19 cellular contexts compared by ENCODE assay signal in the genomic region with DNA sequence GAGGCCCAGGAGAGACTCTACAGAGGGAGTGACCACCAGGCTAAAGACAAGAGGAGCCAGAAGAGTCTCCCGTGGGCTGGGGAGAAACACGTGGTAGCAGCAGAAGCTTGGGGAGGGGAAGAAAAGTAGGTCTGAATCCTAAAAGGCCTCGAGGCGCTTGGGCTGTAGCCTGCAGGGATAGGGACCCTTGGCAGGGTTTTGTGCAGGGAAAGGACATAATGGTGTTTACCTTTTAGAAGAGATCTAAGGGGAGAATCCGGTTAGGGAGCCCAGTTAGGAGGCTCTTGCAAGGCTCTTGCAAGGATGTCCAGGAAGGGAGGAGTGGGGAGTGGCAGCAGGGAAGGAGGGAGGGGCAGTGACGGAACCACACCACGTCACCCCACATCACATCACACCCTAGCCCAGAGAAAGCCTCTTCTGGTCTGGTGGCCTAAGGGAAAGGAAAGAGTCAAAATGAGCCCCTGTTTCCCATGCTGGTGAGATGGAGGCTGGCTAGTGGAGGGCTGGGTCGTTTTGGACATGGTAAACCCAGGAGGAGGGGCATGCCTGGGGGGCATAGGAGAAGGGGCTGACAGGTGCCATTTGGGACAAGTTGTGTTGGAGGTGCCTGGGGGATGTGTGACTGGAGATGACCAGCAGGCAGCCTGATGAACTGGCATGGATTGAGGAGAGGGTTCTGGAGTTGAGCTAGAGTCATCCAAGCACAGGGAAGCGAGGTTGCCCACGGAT. TPM values are rescaled to one million over a fixed set of nuclear protein-coding genes. Genes with fewer than 3 reads are reported as not detected.
DNase-seq lines count a peak whose midpoint lies in the region; ATAC-seq, FAIRE-seq and TF ChIP-seq lines count a peak whose summit lies in the region.
"Had no signal": no experiment of that assay in that cellular context is flagged by ENCODE, and none has a peak within 500 bp of the region (broad histone marks: within the 10 kb centered on the region; RNA-seq: fewer than 3 reads in every experiment).

No MANE protein-coding gene starts in this region.

- peaks cover 0 to 35% (median 0%) of the 10 kb centered on the region in 5 donors for H3K27me3 Mint-ChIP-seq in naive thymus-derived CD4-positive, alpha-beta T cell
- H3K27me3 Mint-ChIP-seq in H9 (ENCODE audit: low read depth) (peaks cover 90% of the 10 kb centered on the region), endothelial cell (ENCODE audit: unreplicated experiment) (peaks cover 2% of the 10 kb centered on the region)

- H3K14ac ChIP-seq in H9 (ENCODE audit: insufficient read depth, low read length), result no peak overlapping the region; the same call in 1 of the 2 replicates

- FAIRE-seq in HepG2 (lab: Jason Lieb, UNC), result no peak
- FAIRE-seq: H54 had no signal

- no peak overlapping the region for H2BK12ac ChIP-seq in H9 (ENCODE audit: insufficient read length, low read depth, low read length)

- BruUV-seq in HepG2 (replicated peaks; lab: Mats Ljungman, UMichigan), result no TSS peak

- H3K56ac ChIP-seq in H9 (ENCODE audit: insufficient read length, low read depth, low read length), result no peak overlapping the region

- peaks cover 32% of the 10 kb centered on the region for H3K4me1 ChIP-seq in HepG2 (ENCODE audit: insufficient read depth, low read length)
- peaks cover 0 to 41% (median 12%) of the 10 kb centered on the region in 4 donors for H3K4me1 ChIP-seq in right lobe of liver
- H3K4me1 ChIP-seq in naive thymus-derived CD4-positive, alpha-beta T cell (ENCODE audit: control insufficient read depth in 2 of 2, insufficient read depth in 2 of 2, low read length in 2 of 2), result peaks cover 0 to 10% of the 10 kb centered on the region in 2 donors
- H3K4me1 ChIP-seq in H9 (ENCODE audit: insufficient read depth, low read length), result no peaks in the 10 kb centered on the region

- no peak overlapping the region for H2BK15ac ChIP-seq in H9 (ENCODE audit: low read depth, low read length)

- H3K79me2 ChIP-seq in HepG2 (ENCODE audit: insufficient read depth, low read length) (no peaks in the 10 kb centered on the region), H9 (ENCODE audit: insufficient read depth, low read length) (no peaks in the 10 kb centered on the region)

- H3K9me3 Mint-ChIP-seq in naive thymus-derived CD4-positive, alpha-beta T cell, result peaks cover 0 to 17% (median 0%) of the 10 kb centered on the region in 11 donors
- H3K9me3 Mint-ChIP-seq in H9 (no peaks in the 10 kb centered on the region), endothelial cell (ENCODE audit: unreplicated experiment) (no peaks in the 10 kb centered on the region)

- H3K4ac ChIP-seq in H9 (ENCODE audit: low read depth, low read length), result no peak overlapping the region

- TF ChIP-seq EP300 in HepG2 (IDR thresholded peaks at IDR 0.05; ENCODE audit: low read depth in 2 of 2, low read length in 2 of 2), result no peak
- no peak for TF ChIP-seq EP300 in HepG2 (CRISPR knock-in tag; IDR thresholded peaks at IDR 0.05; ENCODE audit: borderline replicate concordance)

- H3K9me3 ChIP-seq in HepG2 (ENCODE audit: low read length) (no peaks in the 10 kb centered on the region), right lobe of liver (no peaks in the 10 kb centered on the region), H9 (ENCODE audit: control insufficient read depth, low read depth, low read length) (no peaks in the 10 kb centered on the region)
- no peaks in the 10 kb centered on the region for H3K9me3 ChIP-seq in naive thymus-derived CD4-positive, alpha-beta T cell (ENCODE audit: control insufficient read depth in 2 of 3, low read length in 3 of 3)

- POLR2A ChIA-PET in HepG2 (lab: Yijun Ruan, JAX), result no interaction called here
- POLR2A ChIA-PET in naive thymus-derived CD4-positive, alpha-beta T cell (lab: Charles Lee), result no interaction called here

- H3K36me3 Mint-ChIP-seq in naive thymus-derived CD4-positive, alpha-beta T cell, result peaks cover 0 to 4% (median 0%) of the 10 kb centered on the region in 5 donors
- H3K36me3 Mint-ChIP-seq in H9 (ENCODE audit: insufficient read depth in 1 of 3, low read depth in 3 of 3) (no peaks in the 10 kb centered on the region), endothelial cell (ENCODE audit: low read depth, unreplicated experiment) (no peaks in the 10 kb centered on the region)

- H2BK20ac ChIP-seq in H9 (ENCODE audit: low read depth, low read length, poor library complexity, severe bottlenecking), result no peak overlapping the region

- H3K23me2 ChIP-seq in H9 (ENCODE audit: insufficient read length, low read depth, low read length, poor library complexity, severe bottlenecking), result no peaks in the 10 kb centered on the region

- H3K36me3 ChIP-seq in HepG2 (replicated peaks in 1 of 2; ENCODE audit: control insufficient read depth in 1 of 2, insufficient read depth in 2 of 2, low read length in 2 of 2), result no peaks in the 10 kb centered on the region
- H3K36me3 ChIP-seq in right lobe of liver, result no peaks in the 10 kb centered on the region
- H3K36me3 ChIP-seq in naive thymus-derived CD4-positive, alpha-beta T cell (ENCODE audit: control insufficient read depth in 2 of 3, insufficient read depth in 3 of 3, low read length in 3 of 3), result no peaks in the 10 kb centered on the region

- H4K20me1 ChIP-seq in HepG2 (ENCODE audit: insufficient read depth, low read length) (no peaks in the 10 kb centered on the region), H9 (ENCODE audit: control insufficient read depth, insufficient read depth, insufficient read length) (no peaks in the 10 kb centered on the region)

- WGBS in HepG2 (ENCODE audit: low lambda C conversion rate), result 32% methylated on average over 10 of the region's 10 CpGs
- 80% methylated on average over 8 of the region's 10 CpGs for WGBS in right lobe of liver (ENCODE audit: insufficient coverage, low coverage, low lambda C conversion rate, missing lambda C conversion rate)
- no CpG with 5 or more reads among the region's 10 CpGs for WGBS in H9 (ENCODE audit: extremely low coverage, insufficient read length, low lambda C conversion rate)

- peak overlapping the region in 5 of 9 donors; percentile 44 to 80 (median 74) for H3K27ac Mint-ChIP-seq in naive thymus-derived CD4-positive, alpha-beta T cell
- H3K27ac Mint-ChIP-seq in H9, result no peak overlapping the region
- H3K27ac Mint-ChIP-seq in endothelial cell (ENCODE audit: unreplicated experiment), result no peak overlapping the region

- in situ Hi-C loops in HepG2 (cut with HindIII; ENCODE audit: extremely low pct_ligation_motif_present, low pct_unique_long_range_greater_than_20kb), result no loop called here

- H2BK5ac ChIP-seq in H9 (ENCODE audit: insufficient read length, low read length), result no peak overlapping the region

- H3K4me3 Mint-ChIP-seq in naive thymus-derived CD4-positive, alpha-beta T cell, result peak overlapping the region in 5 of 10 donors; percentile 22 to 66 (median 53)
- H3K4me3 Mint-ChIP-seq in H9 (no peak overlapping the region), endothelial cell (ENCODE audit: unreplicated experiment) (no peak overlapping the region)

- H3T11ph ChIP-seq in H9 (ENCODE audit: low read length), result no peak overlapping the region

- no peak overlapping the region for H2BK120ac ChIP-seq in H9 (ENCODE audit: low read depth, low read length, poor library complexity, severe bottlenecking)

- H3K27ac ChIP-seq in HepG2 (ENCODE audit: extremely low read length, insufficient read depth, low read length), result no peak overlapping the region
- no peak overlapping the region for H3K27ac ChIP-seq in right lobe of liver
- no peak overlapping the region for H3K27ac ChIP-seq in coronary artery
- no peak overlapping the region for H3K27ac ChIP-seq in naive thymus-derived CD4-positive, alpha-beta T cell (ENCODE audit: low read depth, low read length)
- no peak overlapping the region for H3K27ac ChIP-seq in H9 (ENCODE audit: insufficient read length, low read depth, low read length)

- peaks cover 10 to 27% (median 19%) of the 10 kb centered on the region in 7 donors for H3K4me1 Mint-ChIP-seq in naive thymus-derived CD4-positive, alpha-beta T cell
- peaks cover 6 to 12% of the 10 kb centered on the region in 2 experiments; a peak in 3 of 4 replicates for H3K4me1 Mint-ChIP-seq in H9
- no peaks in the 10 kb centered on the region for H3K4me1 Mint-ChIP-seq in endothelial cell (ENCODE audit: unreplicated experiment)

- CTCF ChIA-PET in HepG2 (lab: Yijun Ruan, JAX; ENCODE audit: low intra/inter-chr PET ratio, low total read pairs), result no interaction called here
- CTCF ChIA-PET in naive thymus-derived CD4-positive, alpha-beta T cell (lab: Charles Lee), result no interaction called here

- H3K27me3 ChIP-seq in HepG2 (ENCODE audit: control insufficient read depth in 1 of 2, insufficient read depth in 2 of 2, low read length in 2 of 2) (peaks cover 2 to 25% of the 10 kb centered on the region in 2 experiments; a peak in 3 of 5 replicates), right lobe of liver (no peaks in the 10 kb centered on the region), H9 (ENCODE audit: insufficient read depth, low read length) (no peaks in the 10 kb centered on the region)
- H3K27me3 ChIP-seq in naive thymus-derived CD4-positive, alpha-beta T cell (ENCODE audit: control insufficient read depth in 2 of 2, insufficient read depth in 2 of 2, low read length in 2 of 2), result no peaks in the 10 kb centered on the region

- no peak overlapping the region for H2AK5ac ChIP-seq in H9 (ENCODE audit: insufficient read length, low read length)

- no peak for TF ChIP-seq RAD21 in HepG2 (CRISPR knock-in tag; IDR thresholded peaks at IDR 0.05)

- intact Hi-C loops in HepG2 (cut with micrococcal nuclease; ENCODE audit: unreplicated experiment), result no loop called here
- intact Hi-C loops in right lobe of liver (cut with DNase I), result no loop called here
- intact Hi-C loops in naive thymus-derived CD4-positive, alpha-beta T cell (cut with micrococcal nuclease), result no loop called here

- H3K18ac ChIP-seq in H9 (ENCODE audit: insufficient read length, low read depth, low read length), result no peak overlapping the region

- H3K79me1 ChIP-seq in H9 (ENCODE audit: insufficient read depth, low read depth, low read length, poor library complexity, severe bottlenecking), result no peaks in the 10 kb centered on the region

- H2AFZ ChIP-seq in HepG2 (ENCODE audit: low read length) (no peak overlapping the region), H9 (ENCODE audit: low read length) (no peak overlapping the region)

- no peak overlapping the region for H4K5ac ChIP-seq in H9 (ENCODE audit: insufficient read length, low read depth, low read length)

- no peak overlapping the region for H4K91ac ChIP-seq in H9 (ENCODE audit: insufficient read length, low read depth, low read length)

- DNase-seq in HepG2 (ENCODE audit: low spot score) (no peak), right lobe of liver (no peak), coronary artery (ENCODE audit: low spot score) (peak; percentile 58), H9 (no peak), endothelial cell (ENCODE audit: low spot score) (no peak), NCI-H524 treated with DMSO at 0.1 percent for 48 hours (lab: John Stamatoyannopoulos, UW) (no peak)
- no peak for DNase-seq in naive thymus-derived CD4-positive, alpha-beta T cell
- DNase-seq: AML-193, Calu3, DMS79 treated with DMSO at 0.1 percent for 48 hours, IMR-90, NCI-H1930, NCI-H2171, NCI-H446 treated with DMSO at 0.1 percent for 48 hours, NCI-H774, Right ventricle myocardium superior had no signal

- H3K23ac ChIP-seq in H9 (ENCODE audit: insufficient read length, low read depth, low read length), result no peak overlapping the region

- TF ChIP-seq POLR2A in HepG2 (IDR thresholded peaks at IDR 0.05; ENCODE audit: insufficient read depth in 1 of 2, low read depth in 2 of 2, low read length in 2 of 2), result no peak
- no peak for TF ChIP-seq POLR2A in right lobe of liver (IDR thresholded peaks at IDR 0.05)

- ATAC-seq in HepG2 (no peak), right lobe of liver (no peak)
- no peak for ATAC-seq in naive thymus-derived CD4-positive, alpha-beta T cell
- ATAC-seq: Panc1 had no signal

- H3K4me3 ChIP-seq in HepG2 (replicated peaks in 1 of 3; ENCODE audit: insufficient read depth in 1 of 3, low read depth in 2 of 3, low read length in 3 of 3) (no peak overlapping the region), right lobe of liver (no peak overlapping the region), coronary artery (no peak overlapping the region)
- H3K4me3 ChIP-seq in naive thymus-derived CD4-positive, alpha-beta T cell (ENCODE audit: low read length), result no peak overlapping the region

- H3K4me2 ChIP-seq in HepG2 (ENCODE audit: low read depth, low read length) (no peak overlapping the region), H9 (ENCODE audit: insufficient read depth, insufficient read length, low read length) (no peak overlapping the region)

- TF ChIP-seq CTCF in HepG2 (CRISPR knock-in tag; IDR thresholded peaks at IDR 0.05) (no peak), right lobe of liver (IDR thresholded peaks at IDR 0.05) (no peak), coronary artery (IDR thresholded peaks at IDR 0.05) (no peak), H9 (conservative IDR thresholded peaks at IDR 0.05) (no peak), endothelial cell (IDR thresholded peaks at IDR 0.05; ENCODE audit: unreplicated experiment) (no peak)

- H3K9ac ChIP-seq in HepG2 (ENCODE audit: insufficient read depth, low read depth, low read length) (no peak overlapping the region), H9 (ENCODE audit: extremely low read depth, insufficient read length, low read length) (no peak overlapping the region)

- H4K8ac ChIP-seq in H9 (replicated peaks; ENCODE audit: insufficient read length, low read depth, low read length), result no peak overlapping the region

RNA-seq across cellular contexts. Expression of a gene that starts 6.2 kb away (rescaled TPM):
- total RNA-seq in HepG2 (2016; rRNA removed; fragmentation: Illumina TruSeq; extraction: Trizol) (not detected in 2 replicates), right lobe of liver (1 to 10 TPM; 1.1 to 4.5 (median 1.6) TPM), H9 (2021) (17.4 and 19.6 TPM in 2 replicates), endothelial cell (ENCODE audit: unreplicated experiment) (3.5 TPM)
- not detected in 2 replicates for total RNA-seq in HepG2 (2016; cell fraction: cytosol; rRNA removed; fragmentation: Illumina TruSeq; extraction: Trizol; ENCODE audit: low read depth)
- total RNA-seq in HepG2 (2016; cell fraction: insoluble cytoplasmic fraction; rRNA removed; fragmentation: Illumina TruSeq; extraction: Trizol), result not detected in 2 replicates
- total RNA-seq in HepG2 (2016; cell fraction: membrane; rRNA removed; fragmentation: Illumina TruSeq; extraction: Trizol), result not detected in 2 replicates
- total RNA-seq in HepG2 (2016; cell fraction: nucleus; rRNA removed; fragmentation: Illumina TruSeq; extraction: Trizol), result not detected in 2 replicates
- polyA plus RNA-seq in HepG2 (2011; rRNA removed), result not detected in 2 replicates
- under 0.01 and 0.03 TPM in 2 replicates for polyA plus RNA-seq in HepG2 (2011; cell fraction: cytosol; rRNA removed)
- not detected in 2 replicates for polyA plus RNA-seq in HepG2 (2011; cell fraction: nucleus; rRNA removed)
- not detected in 2 replicates for polyA plus RNA-seq in HepG2 (2012)
- not detected in 2 replicates for polyA plus RNA-seq in HepG2 (2016; cell fraction: cytosol; fragmentation: Illumina TruSeq; extraction: Trizol; ENCODE audit: low read depth)
- polyA plus RNA-seq in HepG2 (2016; cell fraction: insoluble cytoplasmic fraction; fragmentation: Illumina TruSeq; extraction: Trizol; ENCODE audit: low read depth), result not detected in 2 replicates
- not detected in 2 replicates for polyA plus RNA-seq in HepG2 (2016; cell fraction: membrane; fragmentation: Illumina TruSeq; extraction: Trizol; ENCODE audit: low read depth)
- polyA plus RNA-seq in HepG2 (2016; cell fraction: nucleus; fragmentation: Illumina TruSeq; extraction: Trizol; ENCODE audit: insufficient read depth, low read depth), result not detected in 2 replicates
- polyA minus RNA-seq in HepG2 (2011; rRNA and poly(A)+ RNA removed; ENCODE audit: low replicate concordance), result 7.3 TPM in 1 of 2 replicates, not detected in the other
- polyA minus RNA-seq in HepG2 (2011; cell fraction: cytosol; rRNA and poly(A)+ RNA removed), result not detected in 2 replicates
- polyA minus RNA-seq in HepG2 (2011; cell fraction: nucleus; rRNA and poly(A)+ RNA removed), result not detected in 2 replicates
- 10 to 100 TPM in 1 of 5 experiments, 1 to 10 TPM in 1, under 1 TPM in 3; 0.11 to 10.6 (median 0.51) TPM for total RNA-seq in naive thymus-derived CD4-positive, alpha-beta T cell
- under 1 TPM in 1 of 2 donors, not detected in 1; 0.20 TPM for polyA plus RNA-seq in naive thymus-derived CD4-positive, alpha-beta T cell
- total RNA-seq: IMR-90, LHCN-M2 had no signal
- polyA plus RNA-seq: IMR-90 had no signal

RNA-seq across cellular contexts. Expression of a gene that starts 28.4 kb away (rescaled TPM):
- total RNA-seq in HepG2 (2016; rRNA removed; fragmentation: Illumina TruSeq; extraction: Trizol) (not detected in 2 replicates), right lobe of liver (under 1 TPM in 1 of 6 experiments, not detected in 5; 0.20 TPM), H9 (2021) (not detected in 2 replicates), endothelial cell (ENCODE audit: unreplicated experiment) (1.0 TPM)
- total RNA-seq in HepG2 (2016; cell fraction: cytosol; rRNA removed; fragmentation: Illumina TruSeq; extraction: Trizol; ENCODE audit: low read depth), result not detected in 2 replicates
- total RNA-seq in HepG2 (2016; cell fraction: insoluble cytoplasmic fraction; rRNA removed; fragmentation: Illumina TruSeq; extraction: Trizol), result not detected in 2 replicates
- total RNA-seq in HepG2 (2016; cell fraction: membrane; rRNA removed; fragmentation: Illumina TruSeq; extraction: Trizol), result not detected in 2 replicates
- not detected in 2 replicates for total RNA-seq in HepG2 (2016; cell fraction: nucleus; rRNA removed; fragmentation: Illumina TruSeq; extraction: Trizol)
- not detected in 2 replicates for polyA plus RNA-seq in HepG2 (2011; rRNA removed)
- polyA plus RNA-seq in HepG2 (2011; cell fraction: cytosol; rRNA removed), result not detected in 2 replicates
- not detected in 2 replicates for polyA plus RNA-seq in HepG2 (2011; cell fraction: nucleus; rRNA removed)
- polyA plus RNA-seq in HepG2 (2012), result not detected in 2 replicates
- not detected in 2 replicates for polyA plus RNA-seq in HepG2 (2016; cell fraction: cytosol; fragmentation: Illumina TruSeq; extraction: Trizol; ENCODE audit: low read depth)
- polyA plus RNA-seq in HepG2 (2016; cell fraction: insoluble cytoplasmic fraction; fragmentation: Illumina TruSeq; extraction: Trizol; ENCODE audit: low read depth), result not detected in 2 replicates
- not detected in 2 replicates for polyA plus RNA-seq in HepG2 (2016; cell fraction: membrane; fragmentation: Illumina TruSeq; extraction: Trizol; ENCODE audit: low read depth)
- not detected in 2 replicates for polyA plus RNA-seq in HepG2 (2016; cell fraction: nucleus; fragmentation: Illumina TruSeq; extraction: Trizol; ENCODE audit: insufficient read depth, low read depth)
- polyA minus RNA-seq in HepG2 (2011; rRNA and poly(A)+ RNA removed; ENCODE audit: low replicate concordance), result not detected in 2 replicates
- not detected in 2 replicates for polyA minus RNA-seq in HepG2 (2011; cell fraction: cytosol; rRNA and poly(A)+ RNA removed)
- polyA minus RNA-seq in HepG2 (2011; cell fraction: nucleus; rRNA and poly(A)+ RNA removed), result not detected in 2 replicates
- total RNA-seq in naive thymus-derived CD4-positive, alpha-beta T cell, result 10 to 100 TPM in 2 of 5 experiments, 1 to 10 TPM in 3; 6.4 to 12.8 (median 9.5) TPM
- 1 to 10 TPM; 2.6 to 3.3 TPM for polyA plus RNA-seq in naive thymus-derived CD4-positive, alpha-beta T cell
- total RNA-seq: Calu3, IMR-90, LHCN-M2, Right ventricle myocardium superior had no signal
- polyA plus RNA-seq: IMR-90 had no signal

Comparison
In these comparisons a context has a peak if more than half of its experiments do, and no peak if none do; other contexts are left out.
1. H3K27ac Mint-ChIP-seq: peak in naive thymus-derived CD4-positive, alpha-beta T cell (5 of 9); none in H9 (0 of 3) and endothelial cell (single experiment).